Comparison of ENCODE assay signal across 1 cellular context in the genomic region with DNA sequence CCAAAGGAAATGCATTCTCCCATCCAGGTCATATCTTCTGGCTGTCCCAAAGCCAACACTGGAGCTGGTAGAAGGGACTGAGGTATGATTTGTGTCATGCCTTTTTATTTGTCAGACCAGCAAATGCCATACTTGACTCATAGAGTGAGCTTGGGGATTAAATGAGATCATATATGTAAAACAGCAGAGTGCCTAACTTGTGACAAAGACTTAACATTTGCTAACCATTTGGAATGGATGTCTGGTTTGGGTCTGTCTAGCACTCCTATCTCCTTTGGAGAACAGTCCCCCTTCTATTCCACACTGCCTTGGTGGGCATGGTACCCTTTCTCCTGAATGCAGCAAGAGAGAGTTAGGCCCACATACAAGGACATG.
TF ChIP-seq lines count a peak whose summit lies in the region.

No MANE protein-coding gene starts in this region.

TF ChIP-seq in HepG2, 621 proteins besides CTCF, POLR2A, EP300 and RAD21 (continued from another document):
- TF ChIP-seq, protein P1, sequence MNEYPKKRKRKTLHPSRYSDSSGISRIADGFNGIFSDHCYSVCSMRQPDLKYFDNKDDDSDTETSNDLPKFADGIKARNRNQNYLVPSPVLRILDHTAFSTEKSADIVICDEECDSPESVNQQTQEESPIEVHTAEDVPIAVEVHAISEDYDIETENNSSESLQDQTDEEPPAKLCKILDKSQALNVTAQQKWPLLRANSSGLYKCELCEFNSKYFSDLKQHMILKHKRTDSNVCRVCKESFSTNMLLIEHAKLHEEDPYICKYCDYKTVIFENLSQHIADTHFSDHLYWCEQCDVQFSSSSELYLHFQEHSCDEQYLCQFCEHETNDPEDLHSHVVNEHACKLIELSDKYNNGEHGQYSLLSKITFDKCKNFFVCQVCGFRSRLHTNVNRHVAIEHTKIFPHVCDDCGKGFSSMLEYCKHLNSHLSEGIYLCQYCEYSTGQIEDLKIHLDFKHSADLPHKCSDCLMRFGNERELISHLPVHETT (CRISPR knock-in tag; conservative IDR thresholded peaks at IDR 0.05), result no peak
- no peak for TF ChIP-seq JUND (CRISPR knock-in tag; IDR thresholded peaks at IDR 0.05)
- no peak for TF ChIP-seq ZNF737 (CRISPR knock-in tag; IDR thresholded peaks at IDR 0.05; ENCODE audit: borderline replicate concordance)
- TF ChIP-seq, protein P2, sequence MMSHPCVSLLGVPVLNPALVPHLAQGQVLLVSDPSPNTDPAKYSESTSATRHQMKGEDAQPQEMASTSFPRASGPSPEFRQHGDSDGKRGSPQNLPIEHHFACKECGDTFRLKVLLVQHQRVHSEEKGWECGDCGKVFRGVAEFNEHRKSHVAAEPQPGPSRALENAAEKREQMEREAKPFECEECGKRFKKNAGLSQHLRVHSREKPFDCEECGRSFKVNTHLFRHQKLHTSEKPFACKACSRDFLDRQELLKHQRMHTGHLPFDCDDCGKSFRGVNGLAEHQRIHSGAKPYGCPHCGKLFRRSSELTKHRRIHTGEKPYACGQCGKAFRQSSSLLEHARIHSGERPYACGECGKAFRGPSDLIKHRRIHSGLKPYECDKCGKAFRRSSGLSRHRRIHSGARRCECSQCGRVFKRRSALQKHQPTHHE (CRISPR knock-in tag; IDR thresholded peaks at IDR 0.05; ENCODE audit: borderline replicate concordance), result no peak
- no peak for TF ChIP-seq ARNT2 (CRISPR knock-in tag; IDR thresholded peaks at IDR 0.05; ENCODE audit: low read depth)
- no peak for TF ChIP-seq ZNF772 (CRISPR knock-in tag; IDR thresholded peaks at IDR 0.05)
- no peak for TF ChIP-seq KLF12 (CRISPR knock-in tag; IDR thresholded peaks at IDR 0.05; ENCODE audit: borderline replicate concordance)
